In genomic region chr19:2061093-2061935, GRCh38 we compare ENCODE assay signal across 1 cellular context.
A peak's percentile ranks its signal among the peaks of the same experiment; 100 is the strongest.
TF ChIP-seq lines count a peak whose summit lies in the region.

No MANE protein-coding gene starts in this region.

TF ChIP-seq in HepG2, 621 proteins besides CTCF, POLR2A, EP300 and RAD21 (continued from another document and continues in another):
- no peak for TF ChIP-seq BATF2 (CRISPR knock-in tag; IDR thresholded peaks at IDR 0.05)
- no peak; the same call in 1 of the 2 replicates for TF ChIP-seq MTF1 (CRISPR knock-in tag; IDR thresholded peaks at IDR 0.05)
- TF ChIP-seq ZNF574 (CRISPR knock-in tag; IDR thresholded peaks at IDR 0.05): peak; percentile 33; the same call in 1 of the 2 replicates
- peak; percentile 55; the same call in 1 of the 2 replicates for TF ChIP-seq UBTF (CRISPR knock-in tag; IDR thresholded peaks at IDR 0.05)
- no peak for TF ChIP-seq CBX2 (IDR thresholded peaks at IDR 0.05; ENCODE audit: low read depth, low read length)
- TF ChIP-seq CBX2 (CRISPR knock-in tag; IDR thresholded peaks at IDR 0.05; ENCODE audit: low read depth): no peak
- TF ChIP-seq CREB1 (IDR thresholded peaks at IDR 0.05): peak; percentile 72
- TF ChIP-seq CREB1 (CRISPR knock-in tag; IDR thresholded peaks at IDR 0.05): peak; percentile 41; the same call in 1 of the 2 replicates
- TF ChIP-seq POLR2G (IDR thresholded peaks at IDR 0.05; ENCODE audit: low read depth, low read length): peak; percentile 79
- no peak; the same call in 1 of the 2 replicates for TF ChIP-seq SPEN (CRISPR knock-in tag; IDR thresholded peaks at IDR 0.05; ENCODE audit: low read depth)
- TF ChIP-seq TARDBP (CRISPR knock-in tag; IDR thresholded peaks at IDR 0.05): peak; percentile 50; the same call in 1 of the 2 replicates
- TF ChIP-seq MAX (IDR thresholded peaks at IDR 0.05): peak; percentile 68
- TF ChIP-seq NR2C2 (CRISPR knock-in tag; IDR thresholded peaks at IDR 0.05; ENCODE audit: borderline replicate concordance): peak; percentile 76; the same call in 1 of the 2 replicates
- peak; percentile 15; the same call in 1 of the 2 replicates for TF ChIP-seq HDAC2 (CRISPR knock-in tag; IDR thresholded peaks at IDR 0.05)
- TF ChIP-seq KLF15 (CRISPR knock-in tag; IDR thresholded peaks at IDR 0.05; ENCODE audit: borderline replicate concordance): peak; percentile 78; the same call in 1 of the 2 replicates
- TF ChIP-seq FOXK1 (CRISPR knock-in tag; IDR thresholded peaks at IDR 0.05; ENCODE audit: borderline replicate concordance, low read depth): 0 out of 2 replicates have a peak, but pooled peaks have one; percentile 9
- no peak for TF ChIP-seq ARID2 (CRISPR knock-in tag; IDR thresholded peaks at IDR 0.05; ENCODE audit: borderline replicate concordance)
- TF ChIP-seq TSC22D2 (CRISPR knock-in tag; IDR thresholded peaks at IDR 0.05; ENCODE audit: borderline replicate concordance): peak; percentile 69; the same call in 1 of the 2 replicates
- TF ChIP-seq EED (CRISPR knock-in tag; IDR thresholded peaks at IDR 0.05): peak; percentile 11; the same call in 1 of the 2 replicates
- 0 out of 2 replicates have a peak, but pooled peaks have one; percentile 29 for TF ChIP-seq ZNF367 (CRISPR knock-in tag; IDR thresholded peaks at IDR 0.05; ENCODE audit: borderline replicate concordance)
- 0 out of 2 replicates have a peak, but pooled peaks have one; percentile 27 for TF ChIP-seq ZNF83 (CRISPR knock-in tag; IDR thresholded peaks at IDR 0.05; ENCODE audit: borderline replicate concordance)
- TF ChIP-seq IRF2 (CRISPR knock-in tag; IDR thresholded peaks at IDR 0.05): no peak; the same call in 1 of the 2 replicates
- peak; percentile 24; the same call in 1 of the 2 replicates for TF ChIP-seq HINFP (CRISPR knock-in tag; IDR thresholded peaks at IDR 0.05; ENCODE audit: low read depth)
- TF ChIP-seq ZNF768 (CRISPR knock-in tag; IDR thresholded peaks at IDR 0.05): no peak
- TF ChIP-seq ZFY (CRISPR knock-in tag; IDR thresholded peaks at IDR 0.05): peak; percentile 90
- no peak for TF ChIP-seq ZNF597 (CRISPR knock-in tag; IDR thresholded peaks at IDR 0.05)
- 0 out of 4 replicates have a peak, but pooled peaks of 1 of the 2 experiments have one; percentile 21 for TF ChIP-seq MAFK (conservative IDR thresholded peaks at IDR 0.05 in 1 of 2, IDR thresholded peaks at IDR 0.05 in 1 of 2; ENCODE audit: low read length in 2 of 2)
- peak; percentile 17; the same call in 1 of the 2 replicates for TF ChIP-seq CENPT (CRISPR knock-in tag; IDR thresholded peaks at IDR 0.05; ENCODE audit: low read depth)
- peak; percentile 2 for TF ChIP-seq CCDC6 (CRISPR knock-in tag; IDR thresholded peaks at IDR 0.05)
- peak; percentile 35; the same call in 1 of the 2 replicates for TF ChIP-seq ZNF263 (CRISPR knock-in tag; IDR thresholded peaks at IDR 0.05)
- peak in 1 of 2 experiments; percentile 58; a peak in 1 of 4 replicates for TF ChIP-seq ATF4 (CRISPR knock-in tag; IDR thresholded peaks at IDR 0.05)
- peak; percentile 41 for TF ChIP-seq ZNF883 (CRISPR knock-in tag; IDR thresholded peaks at IDR 0.05; ENCODE audit: not compliant biosample characterization)
- TF ChIP-seq CERS6 (CRISPR knock-in tag; IDR thresholded peaks at IDR 0.05): no peak
- TF ChIP-seq ZNF724P (CRISPR knock-in tag; IDR thresholded peaks at IDR 0.05; ENCODE audit: borderline replicate concordance): peak; percentile 53; the same call in 1 of the 2 replicates
- peak; percentile 72; the same call in 1 of the 2 replicates for TF ChIP-seq NFAT5 (CRISPR knock-in tag; IDR thresholded peaks at IDR 0.05)
- no peak; the same call in 1 of the 2 replicates for TF ChIP-seq FOXP4 (CRISPR knock-in tag; IDR thresholded peaks at IDR 0.05)
- TF ChIP-seq ZNF670 (CRISPR knock-in tag; IDR thresholded peaks at IDR 0.05; ENCODE audit: borderline replicate concordance): peak; percentile 43; the same call in 1 of the 2 replicates
- no peak for TF ChIP-seq ZFP36L1 (CRISPR knock-in tag; IDR thresholded peaks at IDR 0.05)
- TF ChIP-seq HCFC1 (IDR thresholded peaks at IDR 0.05; ENCODE audit: low read depth, low read length): 0 out of 2 replicates have a peak, but pooled peaks have one; percentile 2
- peak; percentile 95 for TF ChIP-seq RBFOX2 (IDR thresholded peaks at IDR 0.05; ENCODE audit: low read depth, low read length)
